Comparison of ENCODE assay signal across 8 cellular contexts in the genomic region with DNA sequence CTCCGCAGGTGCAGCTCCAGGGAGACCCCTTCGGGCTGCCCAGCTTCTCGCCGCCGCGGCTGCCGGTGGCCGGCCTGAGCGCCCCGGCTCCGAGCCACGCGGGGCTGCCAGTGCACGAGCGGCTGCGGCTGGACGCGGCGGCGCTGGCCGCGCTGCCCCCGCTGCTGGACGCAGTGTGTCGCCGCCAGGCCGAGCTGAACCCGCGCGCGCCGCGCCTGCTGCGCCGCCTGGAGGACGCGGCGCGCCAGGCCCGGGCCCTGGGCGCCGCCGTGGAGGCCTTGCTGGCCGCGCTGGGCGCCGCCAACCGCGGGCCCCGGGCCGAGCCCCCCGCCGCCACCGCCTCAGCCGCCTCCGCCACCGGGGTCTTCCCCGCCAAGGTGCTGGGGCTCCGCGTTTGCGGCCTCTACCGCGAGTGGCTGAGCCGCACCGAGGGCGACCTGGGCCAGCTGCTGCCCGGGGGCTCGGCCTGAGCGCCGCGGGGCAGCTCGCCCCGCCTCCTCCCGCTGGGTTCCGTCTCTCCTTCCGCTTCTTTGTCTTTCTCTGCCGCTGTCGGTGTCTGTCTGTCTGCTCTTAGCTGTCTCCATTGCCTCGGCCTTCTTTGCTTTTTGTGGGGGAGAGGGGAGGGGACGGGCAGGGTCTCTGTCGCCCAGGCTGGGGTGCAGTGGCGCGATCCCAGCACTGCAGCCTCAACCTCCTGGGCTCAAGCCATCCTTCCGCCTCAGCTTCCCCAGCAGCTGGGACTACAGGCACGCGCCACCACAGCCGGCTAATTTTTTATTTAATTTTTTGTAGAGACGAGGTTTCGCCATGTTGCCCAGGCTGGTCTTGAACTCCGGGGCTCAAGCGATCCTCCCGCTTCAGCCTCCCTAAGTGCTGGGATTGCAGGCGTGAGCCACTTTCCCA. TPM values are rescaled to one million over a fixed set of nuclear protein-coding genes. Genes with fewer than 3 reads are reported as not detected.
DNase-seq lines count a peak whose midpoint lies in the region; ATAC-seq and TF ChIP-seq lines count a peak whose summit lies in the region.

No MANE protein-coding gene starts in this region.

- peaks cover 20 to 27% of the 10 kb centered on the region in 2 donors for H3K4me1 Mint-ChIP-seq in natural killer cell treated with Interleukin-12 subunit alpha and Interleukin-12 subunit beta and Interleukin-15 and Interleukin-18, amount 100 ng/mL, for 72 hours (ENCODE audit: low read depth in 2 of 2)
- peaks cover 10% of the 10 kb centered on the region for H3K4me1 Mint-ChIP-seq in type B pancreatic cell (ENCODE audit: unreplicated experiment)

- peaks cover 5% of the 10 kb centered on the region for H3K36me3 Mint-ChIP-seq in natural killer cell treated with Interleukin-12 subunit alpha and Interleukin-12 subunit beta and Interleukin-15 and Interleukin-18, amount 100 ng/mL, for 72 hours
- no peaks in the 10 kb centered on the region for H3K36me3 Mint-ChIP-seq in type B pancreatic cell

- ATAC-seq in HG02610 (IDR thresholded peaks at IDR 0.05; ENCODE audit: unreplicated experiment): peak; percentile 57
- ATAC-seq in natural killer cell treated with Interleukin-12 subunit alpha and Interleukin-12 subunit beta and Interleukin-15 and Interleukin-18, amount 100 ng/mL, for 72 hours: peak; percentile 92 to 95

- H3K9me3 Mint-ChIP-seq in natural killer cell treated with Interleukin-12 subunit alpha and Interleukin-12 subunit beta and Interleukin-15 and Interleukin-18, amount 100 ng/mL, for 72 hours: peaks cover 3% of the 10 kb centered on the region
- H3K9me3 Mint-ChIP-seq in type B pancreatic cell: no peaks in the 10 kb centered on the region

- no peaks in the 10 kb centered on the region for H3K27me3 Mint-ChIP-seq in natural killer cell treated with Interleukin-12 subunit alpha and Interleukin-12 subunit beta and Interleukin-15 and Interleukin-18, amount 100 ng/mL, for 72 hours
- no peaks in the 10 kb centered on the region for H3K27me3 Mint-ChIP-seq in type B pancreatic cell

- peak overlapping the region; percentile 90 to 96 for H3K27ac Mint-ChIP-seq in natural killer cell treated with Interleukin-12 subunit alpha and Interleukin-12 subunit beta and Interleukin-15 and Interleukin-18, amount 100 ng/mL, for 72 hours
- H3K27ac Mint-ChIP-seq in type B pancreatic cell: peak overlapping the region; percentile 85

- peak; percentile 14 for DNase-seq in NCI-H2107 (lab: John Stamatoyannopoulos, UW)
- DNase-seq in NCI-H2107 treated with DMSO at 0.1 percent for 48 hours (lab: John Stamatoyannopoulos, UW; ENCODE audit: unreplicated experiment): no peak
- peak; percentile 70 to 77 for DNase-seq in NOMO-1 (lab: John Stamatoyannopoulos, UW; ENCODE audit: unreplicated experiment in 2 of 2)
- peak; percentile 52 for DNase-seq in activated gamma-delta T cell (lab: John Stamatoyannopoulos, UW)
- DNase-seq in fibroblast of villous mesenchyme (ENCODE audit: low read depth): peak; percentile 67
- DNase-seq in natural killer cell treated with Interleukin-12 subunit alpha and Interleukin-12 subunit beta and Interleukin-15 and Interleukin-18, amount 100 ng/mL, for 72 hours (ENCODE audit: low spot score): peak; percentile 82
- DNase-seq in type B pancreatic cell (ENCODE audit: extremely low spot score, unreplicated experiment): peak; percentile 80

- TF ChIP-seq CTCF in fibroblast of villous mesenchyme (IDR thresholded peaks at IDR 0.05; ENCODE audit: insufficient read depth, low read depth, low read length): no peak
- TF ChIP-seq CTCF in type B pancreatic cell (conservative IDR thresholded peaks at IDR 0.05): peak; percentile 35

- H3K4me3 ChIP-seq in fibroblast of villous mesenchyme (ENCODE audit: low read depth, low read length): peak overlapping the region; percentile 50

- peak overlapping the region; percentile 90 for H3K4me3 Mint-ChIP-seq in natural killer cell treated with Interleukin-12 subunit alpha and Interleukin-12 subunit beta and Interleukin-15 and Interleukin-18, amount 100 ng/mL, for 72 hours
- H3K4me3 Mint-ChIP-seq in type B pancreatic cell: peak overlapping the region; percentile 90

RNA-seq across cellular contexts. Expression of a gene that starts 5.9 kb away (rescaled TPM):
- total RNA-seq in fibroblast of villous mesenchyme: 3.2 and 3.5 TPM in 2 replicates
- total RNA-seq in natural killer cell treated with Interleukin-12 subunit alpha and Interleukin-12 subunit beta and Interleukin-15 and Interleukin-18, amount 100 ng/mL, for 72 hours: under 1 TPM; 0.17 to 0.36 TPM
- total RNA-seq in type B pancreatic cell (ENCODE audit: low replicate concordance): 2.5 and 3.1 TPM in 2 replicates

RNA-seq across cellular contexts. Expression of a gene that starts 8.4 kb away (rescaled TPM):
- 35.0 and 51.2 TPM in 2 replicates for total RNA-seq in fibroblast of villous mesenchyme
- total RNA-seq in natural killer cell treated with Interleukin-12 subunit alpha and Interleukin-12 subunit beta and Interleukin-15 and Interleukin-18, amount 100 ng/mL, for 72 hours: 10 to 100 TPM; 35.3 to 65.0 TPM
- 26.3 and 35.0 TPM in 2 replicates for total RNA-seq in type B pancreatic cell (ENCODE audit: low replicate concordance)

RNA-seq across cellular contexts. Expression of a gene that starts 21.1 kb away (rescaled TPM):
- total RNA-seq in fibroblast of villous mesenchyme (26.8 and 29.3 TPM in 2 replicates), type B pancreatic cell (ENCODE audit: low replicate concordance) (29.0 and 46.4 TPM in 2 replicates)
- total RNA-seq in natural killer cell treated with Interleukin-12 subunit alpha and Interleukin-12 subunit beta and Interleukin-15 and Interleukin-18, amount 100 ng/mL, for 72 hours: 10 to 100 TPM; 22.8 to 42.0 TPM

RNA-seq across cellular contexts. Expression of a gene that starts 46.5 kb away (rescaled TPM):
- total RNA-seq in fibroblast of villous mesenchyme (43.6 and 45.7 TPM in 2 replicates), type B pancreatic cell (ENCODE audit: low replicate concordance) (18.7 and 19.4 TPM in 2 replicates)
- 10 to 100 TPM in 1 of 2 donors, 1 to 10 TPM in 1; 7.4 to 16.8 TPM for total RNA-seq in natural killer cell treated with Interleukin-12 subunit alpha and Interleukin-12 subunit beta and Interleukin-15 and Interleukin-18, amount 100 ng/mL, for 72 hours

RNA-seq across cellular contexts. Expression of a gene that starts 55.2 kb away (rescaled TPM):
- total RNA-seq in fibroblast of villous mesenchyme: 3.5 and 8.1 TPM in 2 replicates
- 10 to 100 TPM; 27.5 to 40.0 TPM for total RNA-seq in natural killer cell treated with Interleukin-12 subunit alpha and Interleukin-12 subunit beta and Interleukin-15 and Interleukin-18, amount 100 ng/mL, for 72 hours
- total RNA-seq in type B pancreatic cell (ENCODE audit: low replicate concordance): 19.3 and 25.0 TPM in 2 replicates
